Comparison of ENCODE assay signal across 17 cellular contexts in the genomic region with DNA sequence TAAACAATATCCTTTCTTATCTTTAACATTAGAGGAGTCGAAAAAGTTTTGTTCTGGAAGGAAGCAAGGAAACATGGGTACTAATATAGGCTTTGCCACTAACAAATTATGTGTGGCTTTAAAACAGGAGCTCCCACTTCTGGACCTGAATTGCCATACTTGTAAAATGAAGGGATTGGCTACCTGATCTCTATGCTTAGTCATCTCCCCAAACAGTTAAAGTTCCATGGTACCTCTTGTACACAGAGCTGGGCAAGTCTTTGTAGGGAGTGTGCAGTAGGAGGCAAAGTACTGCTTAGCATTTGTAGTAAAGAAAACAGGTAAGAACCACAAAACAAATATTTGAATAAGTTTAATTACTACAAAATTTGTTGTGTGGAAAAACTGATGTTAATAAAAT.
DNase-seq lines count a peak whose midpoint lies in the region; ATAC-seq and TF ChIP-seq lines count a peak whose summit lies in the region.
"Had no signal": no experiment of that assay in that cellular context is flagged by ENCODE, and none has a peak within 500 bp of the region (broad histone marks: within the 10 kb centered on the region; RNA-seq: fewer than 3 reads in every experiment).

No MANE protein-coding gene starts in this region.

- no peak for TF ChIP-seq CTCF in astrocyte of the spinal cord (IDR thresholded peaks at IDR 0.05; ENCODE audit: low read depth, low read length)
- TF ChIP-seq CTCF in liver (IDR thresholded peaks at IDR 0.05; ENCODE audit: low read depth, low read length, missing input control): no peak
- no peak for TF ChIP-seq CTCF in OCI-LY7 (conservative IDR thresholded peaks at IDR 0.05; ENCODE audit: low read length)

- BruUV-seq in OCI-LY7 (replicated peaks; lab: Mats Ljungman, UMichigan): no TSS peak

- peaks cover 14% of the 10 kb centered on the region; the same call in 1 of the 2 replicates for H3K79me2 ChIP-seq in OCI-LY7 (ENCODE audit: insufficient read depth, low read depth, low read length)

- H3K36me3 ChIP-seq in liver (ENCODE audit: control insufficient read depth in 4 of 4, insufficient read depth in 3 of 4, low read depth in 1 of 4, low read length in 3 of 4) (no peaks in the 10 kb centered on the region), OCI-LY7 (ENCODE audit: insufficient read depth, low read length) (peaks cover 32% of the 10 kb centered on the region)

- no peaks in the 10 kb centered on the region for H3K9me3 ChIP-seq in liver (ENCODE audit: control insufficient read depth in 4 of 4, low read length in 3 of 4)
- no peaks in the 10 kb centered on the region for H3K9me3 ChIP-seq in OCI-LY7 (ENCODE audit: low read length)

- no peak for TF ChIP-seq RAD21 in liver (IDR thresholded peaks at IDR 0.05)

- in situ Hi-C loops in Caki2 (cut with HindIII; ENCODE audit: low pct_unique_long_range_greater_than_20kb, low sequenced_read_pairs): no loop called here
- in situ Hi-C loops in astrocyte of the spinal cord (cut with HindIII; ENCODE audit: low sequenced_read_pairs): no loop called here

- no peaks in the 10 kb centered on the region for H3K9me2 ChIP-seq in OCI-LY7 (ENCODE audit: insufficient read depth, low read length)

- H2AFZ ChIP-seq in OCI-LY7 (ENCODE audit: low read length): no peak overlapping the region

- CTCF ChIA-PET in OCI-LY7 (lab: Charles Lee; ENCODE audit: unreplicated experiment): no interaction called here

- no peak overlapping the region for H3K27ac ChIP-seq in liver (ENCODE audit: low read depth in 1 of 2, low read length in 2 of 2)
- no peak overlapping the region for H3K27ac ChIP-seq in OCI-LY7 (ENCODE audit: low read depth, low read length, poor library complexity, severe bottlenecking)

- intact Hi-C loops in sciatic nerve (cut with DNase I) (loop anchor here (10.0 kb wide), 1 partner anchor 870 kb away; a partner anchor contains a TSS), OCI-LY7 (cut with micrococcal nuclease; ENCODE audit: unreplicated experiment) (no loop called here)

- peaks cover 0 to 2% (median 0%) of the 10 kb centered on the region in 4 donors for H3K4me1 ChIP-seq in liver (ENCODE audit: control insufficient read depth in 4 of 4, insufficient read depth in 4 of 4, low read length in 3 of 4)
- H3K4me1 ChIP-seq in OCI-LY7 (ENCODE audit: insufficient read depth, low read length, poor library complexity, severe bottlenecking): peaks cover 9% of the 10 kb centered on the region

- no peak for ATAC-seq in sciatic nerve
- ATAC-seq: activated CD4-positive, alpha-beta T cell treated with anti-CD3 and anti-CD28 coated beads for 36 hours; left cardiac atrium had no signal

- no peaks in the 10 kb centered on the region for H3K27me3 ChIP-seq in liver (ENCODE audit: control insufficient read depth in 4 of 4, insufficient read depth in 4 of 4, low read length in 3 of 4)

- POLR2A ChIA-PET in OCI-LY7 (lab: Charles Lee): no interaction called here

- DNase-seq in Caki2 (ENCODE audit: low read depth) (peak; percentile 28), LHCN-M2 (ENCODE audit: low read depth) (peak; percentile 28), astrocyte of the spinal cord (ENCODE audit: low read depth, low spot score) (peak; percentile 45), sciatic nerve (ENCODE audit: low spot score) (no peak), OCI-LY7 (ENCODE audit: low spot score) (no peak), ecto neural progenitor cell (ENCODE audit: low spot score) (no peak), NCI-H2227 (lab: John Stamatoyannopoulos, UW; ENCODE audit: unreplicated experiment) (no peak)
- DNase-seq: activated CD4-positive, alpha-beta T cell treated with anti-CD3 and anti-CD28 coated beads for 36 hours; activated CD8-positive, alpha-beta memory T cell treated with anti-CD3 and anti-CD28 coated beads, Interleukin-2, amount 50 U/mL, for 4 hours; activated gamma-delta T cell; CD8-positive, alpha-beta memory T cell; left cardiac atrium; NCI-H1436; stimulated activated CD4-positive, alpha-beta T cell treated with anti-CD3 and anti-CD28 coated beads, Interleukin-4, amount 100 ng/mL, for 24 hours; substantia nigra; T1000 had no signal

- no peak overlapping the region for H3K9ac ChIP-seq in liver (ENCODE audit: low read depth in 1 of 2, low read length in 2 of 2)

- no peak overlapping the region for H3K4me2 ChIP-seq in OCI-LY7 (ENCODE audit: low read length)

- H4K20me1 ChIP-seq in OCI-LY7 (ENCODE audit: insufficient read depth, low read length): no peaks in the 10 kb centered on the region

- H3K4me3 ChIP-seq in astrocyte of the spinal cord (ENCODE audit: low read depth, low read length) (no peak overlapping the region), liver (ENCODE audit: low read depth in 1 of 3, low read length in 3 of 3) (no peak overlapping the region), OCI-LY7 (ENCODE audit: low read depth, low read length, poor library complexity, severe bottlenecking) (no peak overlapping the region)

- WGBS in liver: 76% methylated on average over 1 of the region's 1 CpG

TF ChIP-seq in liver, 16 proteins besides CTCF, POLR2A, EP300 and RAD21:
- TF ChIP-seq YY1 (IDR thresholded peaks at IDR 0.05): peak; percentile 55
- peak; percentile 11 for TF ChIP-seq FOXA1 (IDR thresholded peaks at IDR 0.05)
- TF ChIP-seq HNF4A (conservative IDR thresholded peaks at IDR 0.05): peak; percentile 15 to 51
- TF ChIP-seq, protein P1, sequence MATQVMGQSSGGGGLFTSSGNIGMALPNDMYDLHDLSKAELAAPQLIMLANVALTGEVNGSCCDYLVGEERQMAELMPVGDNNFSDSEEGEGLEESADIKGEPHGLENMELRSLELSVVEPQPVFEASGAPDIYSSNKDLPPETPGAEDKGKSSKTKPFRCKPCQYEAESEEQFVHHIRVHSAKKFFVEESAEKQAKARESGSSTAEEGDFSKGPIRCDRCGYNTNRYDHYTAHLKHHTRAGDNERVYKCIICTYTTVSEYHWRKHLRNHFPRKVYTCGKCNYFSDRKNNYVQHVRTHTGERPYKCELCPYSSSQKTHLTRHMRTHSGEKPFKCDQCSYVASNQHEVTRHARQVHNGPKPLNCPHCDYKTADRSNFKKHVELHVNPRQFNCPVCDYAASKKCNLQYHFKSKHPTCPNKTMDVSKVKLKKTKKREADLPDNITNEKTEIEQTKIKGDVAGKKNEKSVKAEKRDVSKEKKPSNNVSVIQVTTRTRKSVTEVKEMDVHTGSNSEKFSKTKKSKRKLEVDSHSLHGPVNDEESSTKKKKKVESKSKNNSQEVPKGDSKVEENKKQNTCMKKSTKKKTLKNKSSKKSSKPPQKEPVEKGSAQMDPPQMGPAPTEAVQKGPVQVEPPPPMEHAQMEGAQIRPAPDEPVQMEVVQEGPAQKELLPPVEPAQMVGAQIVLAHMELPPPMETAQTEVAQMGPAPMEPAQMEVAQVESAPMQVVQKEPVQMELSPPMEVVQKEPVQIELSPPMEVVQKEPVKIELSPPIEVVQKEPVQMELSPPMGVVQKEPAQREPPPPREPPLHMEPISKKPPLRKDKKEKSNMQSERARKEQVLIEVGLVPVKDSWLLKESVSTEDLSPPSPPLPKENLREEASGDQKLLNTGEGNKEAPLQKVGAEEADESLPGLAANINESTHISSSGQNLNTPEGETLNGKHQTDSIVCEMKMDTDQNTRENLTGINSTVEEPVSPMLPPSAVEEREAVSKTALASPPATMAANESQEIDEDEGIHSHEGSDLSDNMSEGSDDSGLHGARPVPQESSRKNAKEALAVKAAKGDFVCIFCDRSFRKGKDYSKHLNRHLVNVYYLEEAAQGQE (IDR thresholded peaks at IDR 0.05): no peak
- peak in 1 of 2 donors; percentile 36 for TF ChIP-seq JUND (IDR thresholded peaks at IDR 0.05)
- peak in 1 of 2 donors; percentile 8 for TF ChIP-seq RXRA (IDR thresholded peaks at IDR 0.05)
- TF ChIP-seq, protein P2, sequence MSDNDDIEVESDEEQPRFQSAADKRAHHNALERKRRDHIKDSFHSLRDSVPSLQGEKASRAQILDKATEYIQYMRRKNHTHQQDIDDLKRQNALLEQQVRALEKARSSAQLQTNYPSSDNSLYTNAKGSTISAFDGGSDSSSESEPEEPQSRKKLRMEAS (IDR thresholded peaks at IDR 0.05): no peak
- peak; percentile 36 for TF ChIP-seq FOXA2 (IDR thresholded peaks at IDR 0.05)

Comparison
In these comparisons a context has a peak if more than half of its experiments do, and no peak if none do; other contexts are left out.
1. DNase-seq: peak in Caki2 (single experiment), LHCN-M2 (single experiment) and astrocyte of the spinal cord (single experiment); none in sciatic nerve (single experiment), OCI-LY7 (single experiment), ecto neural progenitor cell (single experiment) and NCI-H2227 (single experiment).